Comparison of ENCODE assay signal across 1 cellular context in the genomic region with DNA sequence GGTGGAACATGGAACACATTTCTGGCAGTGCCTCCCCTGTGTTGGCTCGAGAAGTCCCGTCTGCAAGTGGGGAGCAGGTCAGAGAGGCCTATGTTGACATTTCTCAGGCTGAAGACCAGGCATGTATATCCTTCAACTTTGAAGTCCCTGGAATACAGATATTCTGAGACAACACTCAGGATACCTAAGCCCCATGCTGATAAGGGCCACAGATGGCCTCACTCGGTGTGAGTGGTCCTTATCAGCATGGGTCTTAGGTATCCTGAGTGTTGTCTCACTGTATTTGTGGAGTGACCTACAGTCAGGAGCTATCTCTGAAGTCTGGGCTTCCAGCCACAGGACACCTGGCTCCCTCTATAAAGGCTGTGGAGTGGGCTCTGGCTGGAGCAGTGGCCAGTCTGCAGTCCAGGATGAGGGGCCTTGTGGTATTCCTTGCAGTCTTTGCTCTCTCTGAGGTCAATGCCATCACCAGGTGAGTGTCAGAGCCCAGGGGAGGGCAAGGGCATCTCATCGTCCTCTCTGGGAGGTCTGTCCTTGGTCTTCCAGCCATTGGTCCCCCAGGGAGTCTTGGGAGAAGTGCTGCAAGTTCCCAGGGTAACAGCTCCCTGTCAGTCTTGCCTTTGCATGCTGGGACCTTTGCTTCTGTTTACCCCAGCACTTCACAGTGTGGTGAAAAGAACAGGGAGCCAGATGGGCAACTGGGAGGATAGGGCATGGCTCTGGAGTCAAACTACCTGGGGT.
TF ChIP-seq lines count a peak whose summit lies in the region.

No MANE protein-coding gene starts in this region.

TF ChIP-seq in WTC11, 78 proteins besides CTCF, POLR2A, EP300 and RAD21 (continued from another document):
- TF ChIP-seq, protein P1, sequence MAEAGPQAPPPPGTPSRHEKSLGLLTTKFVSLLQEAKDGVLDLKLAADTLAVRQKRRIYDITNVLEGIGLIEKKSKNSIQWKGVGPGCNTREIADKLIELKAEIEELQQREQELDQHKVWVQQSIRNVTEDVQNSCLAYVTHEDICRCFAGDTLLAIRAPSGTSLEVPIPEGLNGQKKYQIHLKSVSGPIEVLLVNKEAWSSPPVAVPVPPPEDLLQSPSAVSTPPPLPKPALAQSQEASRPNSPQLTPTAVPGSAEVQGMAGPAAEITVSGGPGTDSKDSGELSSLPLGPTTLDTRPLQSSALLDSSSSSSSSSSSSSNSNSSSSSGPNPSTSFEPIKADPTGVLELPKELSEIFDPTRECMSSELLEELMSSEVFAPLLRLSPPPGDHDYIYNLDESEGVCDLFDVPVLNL (CRISPR knock-in tag; IDR thresholded peaks at IDR 0.05; ENCODE audit: borderline replicate concordance, low read depth) = no peak
- TF ChIP-seq NFE2L1 (CRISPR knock-in tag; IDR thresholded peaks at IDR 0.05) (no peak), ZNF416 (CRISPR knock-in tag; IDR thresholded peaks at IDR 0.05) (no peak)
- TF ChIP-seq, protein P2, sequence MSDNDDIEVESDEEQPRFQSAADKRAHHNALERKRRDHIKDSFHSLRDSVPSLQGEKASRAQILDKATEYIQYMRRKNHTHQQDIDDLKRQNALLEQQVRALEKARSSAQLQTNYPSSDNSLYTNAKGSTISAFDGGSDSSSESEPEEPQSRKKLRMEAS (CRISPR knock-in tag; IDR thresholded peaks at IDR 0.05) = no peak
- TF ChIP-seq, protein P3, sequence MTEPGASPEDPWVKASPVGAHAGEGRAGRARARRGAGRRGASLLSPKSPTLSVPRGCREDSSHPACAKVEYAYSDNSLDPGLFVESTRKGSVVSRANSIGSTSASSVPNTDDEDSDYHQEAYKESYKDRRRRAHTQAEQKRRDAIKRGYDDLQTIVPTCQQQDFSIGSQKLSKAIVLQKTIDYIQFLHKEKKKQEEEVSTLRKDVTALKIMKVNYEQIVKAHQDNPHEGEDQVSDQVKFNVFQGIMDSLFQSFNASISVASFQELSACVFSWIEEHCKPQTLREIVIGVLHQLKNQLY (CRISPR knock-in tag; IDR thresholded peaks at IDR 0.05) = no peak
